In the genomic region with DNA sequence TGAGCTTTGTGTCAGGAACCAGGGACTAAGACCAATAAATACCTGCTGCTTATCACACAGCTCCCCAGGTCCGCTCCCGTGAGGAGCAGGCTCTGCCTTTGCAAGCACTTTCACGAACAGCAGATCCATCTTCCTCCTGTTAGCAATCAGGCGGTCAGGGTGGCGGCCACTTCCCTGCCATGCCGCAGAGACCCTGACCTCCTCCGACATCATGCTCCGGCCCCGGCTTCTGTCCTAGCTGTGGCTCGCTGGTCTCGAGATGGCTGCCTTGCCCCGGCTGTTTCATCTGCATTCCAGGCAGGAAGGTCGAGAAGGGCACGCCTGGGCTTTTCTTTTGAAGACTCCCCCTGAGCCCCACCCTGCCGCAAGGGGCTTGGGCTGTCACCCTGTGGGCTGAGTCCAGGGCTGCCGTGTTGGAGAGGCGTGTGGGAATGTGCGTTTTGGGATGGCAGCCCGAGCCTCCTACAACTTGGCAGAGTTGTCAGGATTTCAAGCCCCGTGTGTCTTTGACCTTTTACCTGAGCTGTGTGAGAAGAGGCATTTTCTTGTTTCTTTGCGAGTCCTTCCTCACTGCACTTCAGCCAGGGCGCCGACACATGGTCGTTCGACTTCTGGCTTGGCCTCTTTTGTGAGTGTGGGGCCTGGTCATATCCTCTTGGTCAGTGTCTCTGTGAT, we compare ENCODE assay signal across 18 cellular contexts. TPM values are rescaled to one million over a fixed set of nuclear protein-coding genes. Genes with fewer than 3 reads are reported as not detected.
A peak's percentile ranks its signal among the peaks of the same experiment; 100 is the strongest.
DNase-seq lines count a peak whose midpoint lies in the region; ATAC-seq and TF ChIP-seq lines count a peak whose summit lies in the region.
"Had no signal": no experiment of that assay in that cellular context is flagged by ENCODE, and none has a peak within 500 bp of the region (broad histone marks: within the 10 kb centered on the region; RNA-seq: fewer than 3 reads in every experiment).

No MANE protein-coding gene starts in this region.

- peaks cover 5% of the 10 kb centered on the region for H3K36me3 ChIP-seq in endodermal cell (ENCODE audit: control insufficient read depth, insufficient read depth, low read length)
- H3K36me3 ChIP-seq in mucosa of descending colon (ENCODE audit: low read depth), result no peaks in the 10 kb centered on the region
- H3K36me3 ChIP-seq: SJCRH30 had no signal

- H3K4me1 ChIP-seq in endodermal cell (ENCODE audit: control insufficient read depth, insufficient read depth, low read length) (peaks cover 18% of the 10 kb centered on the region), mucosa of descending colon (ENCODE audit: low read depth) (peaks cover 20% of the 10 kb centered on the region)
- H3K4me1 ChIP-seq: SJCRH30 had no signal

- H3K36me3 Mint-ChIP-seq in stimulated activated naive CD8-positive, alpha-beta T cell treated with anti-CD3 and anti-CD28 coated beads, Interleukin-15, Interleukin-2, amounts not matched to agents 100 ng/mL and 50 ng/mL, for 24 hours (ENCODE audit: low read depth), result peaks cover 14% of the 10 kb centered on the region
- H3K36me3 Mint-ChIP-seq in endodermal cell (ENCODE audit: low read depth), result peaks cover 11% of the 10 kb centered on the region

- H3K27me3 ChIP-seq in endodermal cell (ENCODE audit: control insufficient read depth, insufficient read depth, low read length, poor library complexity, severe bottlenecking), result no peaks in the 10 kb centered on the region
- H3K27me3 ChIP-seq: sigmoid colon, SJCRH30 had no signal

- H3K27ac Mint-ChIP-seq in stimulated activated naive CD8-positive, alpha-beta T cell treated with anti-CD3 and anti-CD28 coated beads, Interleukin-15, Interleukin-2, amounts not matched to agents 100 ng/mL and 50 ng/mL, for 24 hours, result peak overlapping the region; percentile 26
- peak overlapping the region in 1 of 2 donors; percentile 81 for H3K27ac Mint-ChIP-seq in stimulated activated naive CD8-positive, alpha-beta T cell treated with anti-CD3 and anti-CD28 coated beads, Interleukin-15, amount 100 ng/mL, for 72 hours
- H3K27ac Mint-ChIP-seq in endodermal cell, result peak overlapping the region; percentile 58
- H3K27ac Mint-ChIP-seq: dendritic cell treated with granulocyte-macrophage colony-stimulating factor and Interleukin-4, amounts not matched to agents 40 ng/mL and 50 ng/mL, for 4 days; T-helper 2 cell treated with Interferon-gamma antibody and Interleukin-4, amounts not matched to agents 5 μg/mL and 100 μg/mL, for 36 hours had no signal

- TF ChIP-seq CTCF in endodermal cell (conservative IDR thresholded peaks at IDR 0.05) (no peak), mucosa of descending colon (IDR thresholded peaks at IDR 0.05) (no peak), coronary artery (IDR thresholded peaks at IDR 0.05) (no peak)

- H3K4me1 Mint-ChIP-seq in stimulated activated naive CD8-positive, alpha-beta T cell treated with anti-CD3 and anti-CD28 coated beads, Interleukin-15, Interleukin-2, amounts not matched to agents 100 ng/mL and 50 ng/mL, for 24 hours (ENCODE audit: low read depth), result peaks cover 49% of the 10 kb centered on the region
- H3K4me1 Mint-ChIP-seq in stimulated activated naive CD8-positive, alpha-beta T cell treated with anti-CD3 and anti-CD28 coated beads, Interleukin-15, amount 100 ng/mL, for 72 hours, result peaks cover 74% of the 10 kb centered on the region
- peaks cover 66% of the 10 kb centered on the region for H3K4me1 Mint-ChIP-seq in endodermal cell

- no peak for DNase-seq in stimulated activated naive CD8-positive, alpha-beta T cell treated with anti-CD3 and anti-CD28 coated beads, Interleukin-15, amount 100 ng/mL, for 72 hours
- DNase-seq in endodermal cell, result no peak
- no peak for DNase-seq in mucosa of descending colon
- no peak for DNase-seq in mucosa of gallbladder (ENCODE audit: low spot score)
- no peak for DNase-seq in coronary artery (ENCODE audit: low spot score)
- DNase-seq in NCI-H69 (lab: John Stamatoyannopoulos, UW), result no peak
- DNase-seq: activated naive CD4-positive, alpha-beta T cell; NCI-H1694 treated with DMSO at 0.1 percent for 48 hours; NCI-H446 treated with DMSO at 0.1 percent for 48 hours; nucleus accumbens; SJCRH30 had no signal

- no peak for ATAC-seq in stimulated activated naive CD8-positive, alpha-beta T cell treated with anti-CD3 and anti-CD28 coated beads, Interleukin-15, amount 100 ng/mL, for 72 hours
- ATAC-seq in mucosa of descending colon, result peak; percentile 19
- no peak for ATAC-seq in HG03571 (IDR thresholded peaks at IDR 0.05; ENCODE audit: unreplicated experiment)
- ATAC-seq: HCT116 had no signal

- H3K27ac ChIP-seq in endodermal cell (ENCODE audit: low read depth, low read length), result no peak overlapping the region
- H3K27ac ChIP-seq in coronary artery, result no peak overlapping the region
- H3K27ac ChIP-seq: SJCRH30 had no signal

- 88 to 89% methylated on average over 20 to 25 of the region's 25 CpGs for WGBS in endodermal cell (ENCODE audit: insufficient coverage in 1 of 2, insufficient read length in 1 of 2), 2 experiments

- no peak overlapping the region for H3K4me3 ChIP-seq in endodermal cell (ENCODE audit: low read length)
- no peak overlapping the region for H3K4me3 ChIP-seq in mucosa of descending colon
- no peak overlapping the region for H3K4me3 ChIP-seq in coronary artery
- H3K4me3 ChIP-seq: sigmoid colon, SJCRH30 had no signal

- no peaks in the 10 kb centered on the region for H3K9me3 ChIP-seq in endodermal cell (ENCODE audit: control insufficient read depth, low read length)
- H3K9me3 ChIP-seq in mucosa of descending colon, result no peaks in the 10 kb centered on the region
- H3K9me3 ChIP-seq: sigmoid colon, SJCRH30 had no signal

- H3K9ac ChIP-seq in endodermal cell (ENCODE audit: extremely low read depth, low read length, poor library complexity, severe bottlenecking), result no peak overlapping the region

- H3K27me3 Mint-ChIP-seq in stimulated activated naive CD8-positive, alpha-beta T cell treated with anti-CD3 and anti-CD28 coated beads, Interleukin-15, Interleukin-2, amounts not matched to agents 100 ng/mL and 50 ng/mL, for 24 hours, result no peaks in the 10 kb centered on the region
- no peaks in the 10 kb centered on the region for H3K27me3 Mint-ChIP-seq in stimulated activated naive CD8-positive, alpha-beta T cell treated with anti-CD3 and anti-CD28 coated beads, Interleukin-15, amount 100 ng/mL, for 72 hours
- no peaks in the 10 kb centered on the region for H3K27me3 Mint-ChIP-seq in endodermal cell (ENCODE audit: insufficient read depth)
- H3K27me3 Mint-ChIP-seq: CD8-positive, alpha-beta memory T cell; dendritic cell treated with granulocyte-macrophage colony-stimulating factor and Interleukin-4, amounts not matched to agents 40 ng/mL and 50 ng/mL, for 4 days had no signal

- no peak overlapping the region for H3K4me3 Mint-ChIP-seq in stimulated activated naive CD8-positive, alpha-beta T cell treated with anti-CD3 and anti-CD28 coated beads, Interleukin-15, Interleukin-2, amounts not matched to agents 100 ng/mL and 50 ng/mL, for 24 hours
- no peak overlapping the region for H3K4me3 Mint-ChIP-seq in stimulated activated naive CD8-positive, alpha-beta T cell treated with anti-CD3 and anti-CD28 coated beads, Interleukin-15, amount 100 ng/mL, for 72 hours
- no peak overlapping the region for H3K4me3 Mint-ChIP-seq in endodermal cell
- H3K4me3 Mint-ChIP-seq: CD8-positive, alpha-beta memory T cell; dendritic cell treated with granulocyte-macrophage colony-stimulating factor and Interleukin-4, amounts not matched to agents 40 ng/mL and 50 ng/mL, for 4 days; T-helper 2 cell treated with Interferon-gamma antibody and Interleukin-4, amounts not matched to agents 5 μg/mL and 100 μg/mL, for 36 hours had no signal

- H3K9me3 Mint-ChIP-seq in stimulated activated naive CD8-positive, alpha-beta T cell treated with anti-CD3 and anti-CD28 coated beads, Interleukin-15, Interleukin-2, amounts not matched to agents 100 ng/mL and 50 ng/mL, for 24 hours, result no peaks in the 10 kb centered on the region
- no peaks in the 10 kb centered on the region for H3K9me3 Mint-ChIP-seq in stimulated activated naive CD8-positive, alpha-beta T cell treated with anti-CD3 and anti-CD28 coated beads, Interleukin-15, amount 100 ng/mL, for 72 hours
- H3K9me3 Mint-ChIP-seq in endodermal cell, result no peaks in the 10 kb centered on the region
- H3K9me3 Mint-ChIP-seq: CD8-positive, alpha-beta memory T cell; dendritic cell treated with granulocyte-macrophage colony-stimulating factor and Interleukin-4, amounts not matched to agents 40 ng/mL and 50 ng/mL, for 4 days; T-helper 2 cell treated with Interferon-gamma antibody and Interleukin-4, amounts not matched to agents 5 μg/mL and 100 μg/mL, for 36 hours had no signal

- intact Hi-C loops in mucosa of descending colon (cut with DNase I, micrococcal nuclease), result no loop called here

RNA-seq across cellular contexts. Expression of a gene that starts 59.5 kb away (rescaled TPM):
- total RNA-seq in endodermal cell (10 to 100 TPM; 44.0 to 74.4 TPM), mucosa of descending colon (100 to 1,000 TPM in 1 of 3 donors, 10 to 100 TPM in 2; 77.7 to 120 (median 97.7) TPM), mucosa of gallbladder (107 TPM)
- polyA plus RNA-seq in endodermal cell (2013, experiment 1 of 2), result 22.2 TPM
- polyA plus RNA-seq in endodermal cell (2013, experiment 2 of 2), result 21.4 TPM
